In the genomic region with DNA sequence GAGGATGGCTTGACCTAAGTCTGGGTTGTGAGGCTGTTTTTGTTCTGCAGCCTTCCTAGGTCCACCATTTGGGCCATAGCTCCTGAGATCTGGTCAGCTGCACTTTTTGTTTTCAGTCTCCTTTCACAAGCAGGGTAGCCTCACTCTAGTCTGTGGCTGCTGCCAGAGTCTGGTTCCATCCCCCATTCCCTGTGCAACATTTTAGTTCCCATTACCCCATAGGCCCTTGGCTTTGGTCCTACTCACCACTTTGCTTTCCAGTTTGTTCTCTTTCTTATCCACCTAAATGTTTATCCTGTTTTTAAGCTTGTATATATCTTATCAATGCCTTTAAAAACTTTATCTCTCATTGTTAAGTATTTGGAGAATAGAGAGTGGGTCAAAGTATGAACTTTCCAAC, we compare ENCODE assay signal across 27 cellular contexts. TPM values are rescaled to one million over a fixed set of nuclear protein-coding genes. Genes with fewer than 3 reads are reported as not detected.
"Had no signal": no experiment of that assay in that cellular context is flagged by ENCODE, and none has a peak within 500 bp of the region (broad histone marks: within the 10 kb centered on the region; RNA-seq: fewer than 3 reads in every experiment).

No MANE protein-coding gene starts in this region.

- H3K27ac ChIP-seq: ascending aorta, cardiac muscle cell, VCaP had no signal

- H3K9me3 ChIP-seq: ascending aorta had no signal

- H3K27me3 ChIP-seq: ascending aorta, cardiac muscle cell had no signal

- H3K4me3 ChIP-seq: ascending aorta, cardiac muscle cell had no signal

- H3K4me1 ChIP-seq: ascending aorta had no signal

- DNase-seq: activated B cell treated with CpG ODN at 0.5 μM for 24 hours; activated CD4-positive, alpha-beta memory T cell treated with anti-CD3 and anti-CD28 coated beads for 36 hours; activated CD4-positive, alpha-beta T cell treated with anti-CD3 and anti-CD28 coated beads for 4 hours; activated CD4-positive, alpha-beta T cell treated with anti-CD3 and anti-CD28 coated beads, Interleukin-2, amount 10 ng/mL, durations not matched to agents 24 days and 14 days; activated CD4-positive, alpha-beta T cell treated with anti-CD3 and anti-CD28 coated beads, Interleukin-2, amount 50 U/mL, for 1 hour; activated CD4-positive, alpha-beta T cell treated with anti-CD3 and anti-CD28 coated beads, Interleukin-2, amount 50 U/mL, for 4 hours; activated CD4-positive, CD25-positive, alpha-beta regulatory T cell treated with anti-CD3 and anti-CD28 coated beads, Interleukin-2, amount 50 U/mL, for 72 hours; activated CD8-positive, alpha-beta T cell treated with anti-CD3 and anti-CD28 coated beads for 36 hours; activated gamma-delta T cell; activated naive CD4-positive, alpha-beta T cell treated with anti-CD3 and anti-CD28 coated beads, Interleukin-2, amount 10 ng/mL, durations not matched to agents 7 days and 5 days; activated naive CD4-positive, alpha-beta T cell treated with Interleukin-2 at 50 U/mL for 16 hours; activated naive CD8-positive, alpha-beta T cell treated with anti-CD3 and anti-CD28 coated beads, Interleukin-2, amount 10 ng/mL, durations not matched to agents 7 days and 5 days; activated naive CD8-positive, alpha-beta T cell treated with anti-CD3 and anti-CD28 coated beads, Interleukin-2, amount 50 U/mL, for 24 hours; activated T-cell treated with anti-CD3 and anti-CD28 coated beads for 4 hours; activated T-cell treated with anti-CD3 and anti-CD28 coated beads, Interleukin-2, amount 50 U/mL, for 24 hours; activated T-cell treated with anti-CD3 and anti-CD28 coated beads, Interleukin-2, amount 50 U/mL, for 48 hours; amygdala; anterior cingulate cortex; caudate nucleus; cerebellar nuclear complex; T-helper 1 cell; T-helper 2 cell; T-helper 9 cell had no signal

- H3K36me3 ChIP-seq: ascending aorta, cardiac muscle cell had no signal

- FAIRE-seq: bronchial epithelial cell had no signal

RNA-seq across cellular contexts. Expression of a gene that starts 33.6 kb away (rescaled TPM):
- total RNA-seq: ascending aorta had no signal
